ENCODE assay signal across 8 cellular contexts in the genomic region with DNA sequence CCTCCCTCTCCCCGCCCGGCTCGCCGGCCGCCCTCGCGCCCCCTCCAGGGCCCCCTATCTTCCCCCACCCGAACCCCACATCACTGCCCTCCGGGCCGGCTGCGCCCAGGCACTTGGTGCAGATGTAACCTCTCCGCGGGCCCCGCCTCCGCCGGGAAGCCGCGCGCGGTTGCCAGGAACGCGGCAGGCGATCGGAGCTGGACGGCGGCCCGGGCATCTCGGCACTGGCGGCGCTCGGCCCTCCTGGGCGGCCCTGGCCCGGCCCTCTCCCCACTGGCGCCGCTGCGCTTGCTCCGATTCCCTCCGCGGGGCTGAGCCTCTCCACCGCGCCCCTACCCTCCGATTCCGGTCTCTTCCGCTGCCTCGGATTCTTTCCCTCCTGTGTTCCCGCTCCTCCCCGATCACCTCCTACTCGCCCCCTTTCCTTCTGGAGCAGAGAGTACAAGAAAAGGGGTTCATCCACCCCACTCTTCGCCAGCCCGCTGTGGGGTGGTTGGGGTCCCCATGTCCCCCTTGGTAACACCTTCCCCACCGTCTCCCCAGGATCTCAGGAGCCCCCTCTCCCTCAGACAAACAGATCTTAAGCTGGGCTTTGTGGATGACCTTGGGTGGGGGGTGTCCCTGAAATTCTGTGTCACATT.
A peak's percentile ranks its signal among the peaks of the same experiment; 100 is the strongest.
DNase-seq lines count a peak whose midpoint lies in the region; ATAC-seq, FAIRE-seq and TF ChIP-seq lines count a peak whose summit lies in the region.

No MANE protein-coding gene starts in this region.

- no peak for FAIRE-seq in astrocyte (lab: Jason Lieb, UNC)

- no peaks in the 10 kb centered on the region for H3K36me3 Mint-ChIP-seq in astrocyte (ENCODE audit: low read depth, unreplicated experiment)

- peak overlapping the region; percentile 87 for H2AFZ ChIP-seq in astrocyte (ENCODE audit: low read depth, low read length)

- H3K27me3 ChIP-seq in astrocyte (ENCODE audit: insufficient read depth, low read length): no peaks in the 10 kb centered on the region

- H3K27ac ChIP-seq in astrocyte (ENCODE audit: low read depth, low read length): peak overlapping the region; percentile 44

- no peaks in the 10 kb centered on the region for H3K36me3 ChIP-seq in astrocyte (ENCODE audit: insufficient read depth, low read length)

- peak overlapping the region; percentile 69 for H3K27ac Mint-ChIP-seq in astrocyte (ENCODE audit: unreplicated experiment)

- H3K9me3 Mint-ChIP-seq in astrocyte (ENCODE audit: unreplicated experiment): no peaks in the 10 kb centered on the region

- no peak for TF ChIP-seq CTCF in astrocyte (IDR thresholded peaks at IDR 0.05; ENCODE audit: insufficient read depth, low read depth, low read length)

- DNase-seq in DMS79 treated with DMSO at 0.1 percent for 48 hours (lab: John Stamatoyannopoulos, UW): peak; percentile 68
- DNase-seq in NCI-H2081 treated with DMSO at 0.1 percent for 48 hours (lab: John Stamatoyannopoulos, UW): peak; percentile 7
- DNase-seq in astrocyte (ENCODE audit: low read depth): peak; percentile 72
- DNase-seq in hepatic stellate cell (ENCODE audit: low spot score): peak; percentile 62
- peak; percentile 56 for DNase-seq in pons (ENCODE audit: low spot score)

- ATAC-seq in HG02588 (IDR thresholded peaks at IDR 0.05; ENCODE audit: unreplicated experiment) (no peak), HG03196 (IDR thresholded peaks at IDR 0.05; ENCODE audit: unreplicated experiment) (no peak), HG03097 (IDR thresholded peaks at IDR 0.05; ENCODE audit: low FRiP score, unreplicated experiment) (no peak)

- H3K79me2 ChIP-seq in astrocyte (ENCODE audit: insufficient read depth, low read length): no peaks in the 10 kb centered on the region

- peaks cover 11% of the 10 kb centered on the region for H3K4me1 ChIP-seq in astrocyte (ENCODE audit: insufficient read depth, low read length)

- peak overlapping the region; percentile 59 for H3K4me3 ChIP-seq in astrocyte (ENCODE audit: insufficient read depth, low read depth, low read length)

- peak overlapping the region; percentile 76 for H3K4me3 Mint-ChIP-seq in astrocyte (ENCODE audit: unreplicated experiment)

- H3K4me2 ChIP-seq in astrocyte (ENCODE audit: low read length): peak overlapping the region; percentile 99

- peak overlapping the region; percentile 84 for H3K9ac ChIP-seq in astrocyte (ENCODE audit: low read length)

- H3K27me3 Mint-ChIP-seq in astrocyte (ENCODE audit: low read depth, unreplicated experiment): peaks cover 5% of the 10 kb centered on the region

- peaks cover 6% of the 10 kb centered on the region for H3K4me1 Mint-ChIP-seq in astrocyte (ENCODE audit: low read depth, unreplicated experiment)

- no peaks in the 10 kb centered on the region for H4K20me1 ChIP-seq in astrocyte (ENCODE audit: insufficient read depth, low read length)

- H3K9me3 ChIP-seq in astrocyte (ENCODE audit: insufficient read depth, low read depth, low read length): no peaks in the 10 kb centered on the region

Comparison
In these comparisons a context has a peak if more than half of its experiments do, and no peak if none do; other contexts are left out.
1. DNase-seq: peak in every context shown above with its lines; median percentile 72 in astrocyte; 68 in DMS79 treated with DMSO at 0.1 percent for 48 hours; 62 in hepatic stellate cell; 56 in pons; 7 in NCI-H2081 treated with DMSO at 0.1 percent for 48 hours.